ENCODE assay signal across 22 cellular contexts in the genomic region with DNA sequence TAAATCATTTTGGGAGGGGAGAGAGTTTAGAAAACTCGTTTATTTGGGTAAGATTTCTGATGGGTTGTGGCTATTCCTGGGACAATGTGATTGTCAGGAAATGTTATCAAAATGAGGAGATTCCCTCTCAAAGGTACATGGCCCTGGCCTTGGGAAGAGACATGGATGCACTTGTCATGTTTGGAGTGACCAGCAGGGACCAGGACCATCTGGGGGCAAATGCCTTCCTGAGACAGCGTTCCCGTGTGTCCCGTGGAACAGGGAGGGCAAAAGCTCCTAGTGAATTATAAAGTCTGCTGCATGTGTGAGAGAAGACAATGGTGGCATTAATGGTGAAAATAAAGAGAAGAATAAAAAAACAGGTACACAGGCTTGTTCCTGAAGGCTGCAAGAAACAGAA.
DNase-seq lines count a peak whose midpoint lies in the region; TF ChIP-seq lines count a peak whose summit lies in the region.
"Had no signal": no experiment of that assay in that cellular context is flagged by ENCODE, and none has a peak within 500 bp of the region (broad histone marks: within the 10 kb centered on the region; RNA-seq: fewer than 3 reads in every experiment).

No MANE protein-coding gene starts in this region.

- no peaks in the 10 kb centered on the region for H3K27me3 ChIP-seq in BE2C
- H3K27me3 ChIP-seq in H7 (ENCODE audit: control insufficient read depth, insufficient read depth, low read length), result no peaks in the 10 kb centered on the region

- peaks cover 76% of the 10 kb centered on the region for H3K4me1 Mint-ChIP-seq in nephron
- H3K4me1 Mint-ChIP-seq: B cell had no signal

- H3K36me3 ChIP-seq in BE2C (no peaks in the 10 kb centered on the region), H7 (replicated peaks; ENCODE audit: control insufficient read depth, insufficient read depth, low read length) (no peaks in the 10 kb centered on the region)
- H3K36me3 ChIP-seq: HAP-1 had no signal

- no peaks in the 10 kb centered on the region for H3K9me3 ChIP-seq in BE2C
- H3K9me3 ChIP-seq: HAP-1 had no signal

- in situ Hi-C loops in astrocyte of the cerebellum (cut with HindIII; ENCODE audit: low sequenced_read_pairs), result no loop called here

- H3K27me3 Mint-ChIP-seq in nephron (ENCODE audit: low read depth), result peaks cover 12% of the 10 kb centered on the region

- peak; percentile 44 for TF ChIP-seq CTCF in BE2C (IDR thresholded peaks at IDR 0.05; ENCODE audit: low read depth, low read length)
- TF ChIP-seq CTCF in astrocyte of the cerebellum (IDR thresholded peaks at IDR 0.05; ENCODE audit: low read depth, low read length, missing control alignments), result peak; percentile 8
- TF ChIP-seq CTCF in nephron (IDR thresholded peaks at IDR 0.05; ENCODE audit: unreplicated experiment in 3 of 3), result peak in 1 of 3 experiments; percentile 19

- peaks cover 7% of the 10 kb centered on the region for H3K4me1 ChIP-seq in BE2C
- H3K4me1 ChIP-seq: HAP-1 had no signal

- DNase-seq in BE2C, result no peak
- DNase-seq in H7, result peak; percentile 58
- no peak for DNase-seq in astrocyte of the cerebellum (ENCODE audit: low read depth)
- DNase-seq in NCI-H226, result no peak
- DNase-seq in activated T-cell treated with anti-CD3 and anti-CD28 coated beads, Interleukin-2, amount 50 U/mL, for 1 hour, result no peak
- DNase-seq in DMS153 (lab: John Stamatoyannopoulos, UW), result no peak
- no peak for DNase-seq in DMS114 treated with DMSO at 0.1 percent for 48 hours (lab: John Stamatoyannopoulos, UW; ENCODE audit: unreplicated experiment)
- DNase-seq: CD4-positive, CD25-positive, alpha-beta regulatory T cell; COR-L47; IMR-90; NCI-H1417 treated with DMSO at 0.1 percent for 48 hours; NCI-H1930; NCI-H2171 treated with DMSO at 0.1 percent for 48 hours; NCI-H446 treated with DMSO at 0.1 percent for 48 hours; NCI-H69; OCI-M1; RPMI8226; SIG-M5 had no signal

- H3K4me3 Mint-ChIP-seq in nephron, result peak overlapping the region in 1 of 3 experiments; percentile 27
- H3K4me3 Mint-ChIP-seq: B cell; CD4-positive, CD25-positive, alpha-beta regulatory T cell; T-helper 1 cell treated with Interleukin-12 subunit alpha and Interleukin-12 subunit beta and Interleukin-4 antibody, amounts not matched to agents 30 μg/mL and 1 μg/mL, for 36 hours had no signal

- H3K36me3 Mint-ChIP-seq in nephron (ENCODE audit: low read depth), result no peaks in the 10 kb centered on the region
- H3K36me3 Mint-ChIP-seq: CD4-positive, CD25-positive, alpha-beta regulatory T cell had no signal

- no peaks in the 10 kb centered on the region for H3K9me3 Mint-ChIP-seq in nephron

- peak overlapping the region in 2 of 3 experiments; percentile 22 to 88 for H3K27ac Mint-ChIP-seq in nephron
- H3K27ac Mint-ChIP-seq: B cell; CD4-positive, CD25-positive, alpha-beta regulatory T cell; T-helper 1 cell treated with Interleukin-12 subunit alpha and Interleukin-12 subunit beta and Interleukin-4 antibody, amounts not matched to agents 30 μg/mL and 1 μg/mL, for 36 hours had no signal

- no peak overlapping the region for H3K4me3 ChIP-seq in BE2C (ENCODE audit: low read depth, low read length)
- H3K4me3 ChIP-seq in H7 (ENCODE audit: insufficient read depth, low read depth, low read length), result no peak overlapping the region
- H3K4me3 ChIP-seq in astrocyte of the cerebellum (ENCODE audit: low read depth, low read length), result no peak overlapping the region
- H3K4me3 ChIP-seq: HAP-1 had no signal
